ENCODE assay signal across 8 cellular contexts in genomic region chr6:142537612-142538478, GRCh38.
DNase-seq lines count a peak whose midpoint lies in the region; ATAC-seq and TF ChIP-seq lines count a peak whose summit lies in the region.

No MANE protein-coding gene starts in this region.

- no peaks in the 10 kb centered on the region for H3K27me3 ChIP-seq in neuronal stem cell (ENCODE audit: control insufficient read depth in 3 of 3, insufficient read depth in 3 of 3, low read depth in 1 of 3, low read length in 3 of 3)

- no peak overlapping the region for H4K91ac ChIP-seq in neuronal stem cell (ENCODE audit: low read depth, low read length, poor library complexity)

- TF ChIP-seq CTCF in astrocyte of the cerebellum (IDR thresholded peaks at IDR 0.05; ENCODE audit: low read depth, low read length, missing control alignments), result peak; percentile 23

- no CpG with 5 or more reads among the region's 11 CpGs for WGBS in neuronal stem cell (ENCODE audit: extremely low coverage in 2 of 2, insufficient read length in 2 of 2, insufficient replicate concordance in 1 of 2), 2 donors

- H3K79me1 ChIP-seq in neuronal stem cell (ENCODE audit: low read depth, low read length), result no peaks in the 10 kb centered on the region

- H3K27ac ChIP-seq in neuronal stem cell (replicated peaks; ENCODE audit: low read length), result no peak overlapping the region

- H3K14ac ChIP-seq in neuronal stem cell (ENCODE audit: low read length), result no peak overlapping the region

- H3K4me3 ChIP-seq in astrocyte of the cerebellum (ENCODE audit: low read depth, low read length) (no peak overlapping the region), neuronal stem cell (ENCODE audit: low read length in 2 of 2) (no peak overlapping the region)

- H3K4ac ChIP-seq in neuronal stem cell (ENCODE audit: low read length), result no peak overlapping the region

- no peak overlapping the region for H2BK15ac ChIP-seq in neuronal stem cell (ENCODE audit: low read length)

- no peak overlapping the region for H3K9ac ChIP-seq in neuronal stem cell (ENCODE audit: low read depth, low read length, poor library complexity)

- ATAC-seq in HG03571 (IDR thresholded peaks at IDR 0.05; ENCODE audit: unreplicated experiment) (no peak), GM21717 (IDR thresholded peaks at IDR 0.05; ENCODE audit: unreplicated experiment) (no peak)

- no peak overlapping the region for H3K4me2 ChIP-seq in neuronal stem cell (ENCODE audit: insufficient read depth, low read length, poor library complexity, severe bottlenecking)

- H2AFZ ChIP-seq in neuronal stem cell (ENCODE audit: low read length), result peak overlapping the region; percentile 80

- no peak overlapping the region for H2BK12ac ChIP-seq in neuronal stem cell (ENCODE audit: low read length)

- no peak overlapping the region for H4K8ac ChIP-seq in neuronal stem cell (ENCODE audit: low read depth, low read length)

- H2BK120ac ChIP-seq in neuronal stem cell (ENCODE audit: low read depth, low read length), result no peak overlapping the region

- no peak overlapping the region for H3K23ac ChIP-seq in neuronal stem cell (ENCODE audit: low read depth, low read length, poor library complexity)

- H3K4me1 ChIP-seq in neuronal stem cell (ENCODE audit: control insufficient read depth in 2 of 2, insufficient read depth in 1 of 2, low read depth in 1 of 2, low read length in 2 of 2), result no peaks in the 10 kb centered on the region

- no peak overlapping the region for H3K18ac ChIP-seq in neuronal stem cell (ENCODE audit: low read length)

- H2AK5ac ChIP-seq in neuronal stem cell (ENCODE audit: low read depth, low read length), result no peak overlapping the region

- H3K9me3 ChIP-seq in neuronal stem cell (replicated peaks in 1 of 2; ENCODE audit: control insufficient read depth in 2 of 2, insufficient read depth in 1 of 2, low read depth in 1 of 2, low read length in 2 of 2), result peaks cover 4 to 6% of the 10 kb centered on the region in 2 donors

- DNase-seq in NCI-H524 (lab: John Stamatoyannopoulos, UW), result peak; percentile 43 to 54
- no peak for DNase-seq in NCI-H524 treated with DMSO at 0.1 percent for 48 hours (lab: John Stamatoyannopoulos, UW)
- peak; percentile 58 for DNase-seq in KBM-7
- DNase-seq in astrocyte of the cerebellum (ENCODE audit: low read depth), result no peak
- DNase-seq in neuronal stem cell (ENCODE audit: low spot score), result no peak
- DNase-seq in mucosa of gallbladder (ENCODE audit: low spot score), result no peak

- in situ Hi-C loops in KBM-7 (cut with MboI; ENCODE audit: low pct_unique_long_range_greater_than_20kb, low sequenced_read_pairs), result no loop called here
- in situ Hi-C loops in astrocyte of the cerebellum (cut with HindIII; ENCODE audit: low sequenced_read_pairs), result no loop called here

- H2BK5ac ChIP-seq in neuronal stem cell (ENCODE audit: low read length), result no peak overlapping the region

- H3K36me3 ChIP-seq in neuronal stem cell (replicated peaks in 1 of 2; ENCODE audit: control insufficient read depth in 2 of 2, insufficient read depth in 2 of 2, low read length in 2 of 2), result no peaks in the 10 kb centered on the region

Comparison
In these comparisons a context has a peak if more than half of its experiments do, and no peak if none do; other contexts are left out.
1. DNase-seq: peak in NCI-H524 (2 of 2) and KBM-7 (single experiment); none in NCI-H524 treated with DMSO at 0.1 percent for 48 hours (single experiment), astrocyte of the cerebellum (single experiment), neuronal stem cell (single experiment) and mucosa of gallbladder (single experiment).